Comparison of ENCODE assay signal across 1 cellular context in genomic region chr20:10467985-10468845, GRCh38.
TF ChIP-seq lines count a peak whose summit lies in the region.

No MANE protein-coding gene starts in this region.

TF ChIP-seq in HCT116, 20 proteins besides CTCF, POLR2A, EP300 and RAD21 (continued from another document):
- TF ChIP-seq ATF3 (IDR thresholded peaks at IDR 0.05), result no peak
- no peak for TF ChIP-seq EZH2phosphoT487 (IDR thresholded peaks at IDR 0.05; ENCODE audit: borderline replicate concordance)
- TF ChIP-seq FOSL1 (IDR thresholded peaks at IDR 0.05; ENCODE audit: low read depth), result peak; percentile 52; the same call in 1 of the 2 replicates
- TF ChIP-seq CBX3 (IDR thresholded peaks at IDR 0.05; ENCODE audit: low read depth), result no peak
- no peak for TF ChIP-seq TCF7L2 (IDR thresholded peaks at IDR 0.05; ENCODE audit: borderline replicate concordance, extremely low read depth, insufficient read depth, insufficient read length)
